ENCODE assay signal across 16 cellular contexts in genomic region chr10:552679-553078, GRCh38.
DNase-seq lines count a peak whose midpoint lies in the region; ATAC-seq and TF ChIP-seq lines count a peak whose summit lies in the region.
"Had no signal": no experiment of that assay in that cellular context is flagged by ENCODE, and none has a peak within 500 bp of the region (broad histone marks: within the 10 kb centered on the region; RNA-seq: fewer than 3 reads in every experiment).

No MANE protein-coding gene starts in this region.

- intact Hi-C loops in IMR-90 (cut with micrococcal nuclease): no loop called here
- intact Hi-C loops in sciatic nerve (cut with DNase I): no loop called here

- no peaks in the 10 kb centered on the region for H3K27me3 ChIP-seq in IMR-90 (ENCODE audit: control insufficient read depth, insufficient read depth, low read length)
- H3K27me3 ChIP-seq: BLaER1 had no signal

- H3K14ac ChIP-seq in IMR-90 (replicated peaks; ENCODE audit: low read depth, low read length): no peak overlapping the region

- H2BK20ac ChIP-seq in IMR-90 (ENCODE audit: low read depth, low read length): no peak overlapping the region

- H3K4me1 ChIP-seq in IMR-90 (ENCODE audit: control insufficient read depth, insufficient read depth, low read length): peaks cover 9% of the 10 kb centered on the region

- H3K4me3 ChIP-seq in IMR-90 (ENCODE audit: insufficient read depth, low read depth, low read length): no peak overlapping the region
- H3K4me3 ChIP-seq: BLaER1, GM23248 had no signal

- no peak overlapping the region for H2BK5ac ChIP-seq in IMR-90 (ENCODE audit: low read depth, low read length, poor library complexity, severe bottlenecking)

- no peak overlapping the region for H2AFZ ChIP-seq in IMR-90 (replicated peaks; ENCODE audit: low read length, poor library complexity)
- H2AFZ ChIP-seq: GM23248 had no signal

- H2AK5ac ChIP-seq in IMR-90 (ENCODE audit: low read depth, low read length): no peak overlapping the region

- ATAC-seq in IMR-90 (ENCODE audit: low read depth): no peak
- no peak for ATAC-seq in sciatic nerve

- H3K27ac ChIP-seq in IMR-90 (ENCODE audit: insufficient read depth, low read length): no peak overlapping the region
- H3K27ac ChIP-seq in VCaP: peak overlapping the region; percentile 100
- H3K27ac ChIP-seq: BLaER1, GM23248 had no signal

- H2AK9ac ChIP-seq in IMR-90 (replicated peaks; ENCODE audit: low read depth, low read length, poor library complexity): peak overlapping the region; percentile 1

- no peak overlapping the region for H2BK15ac ChIP-seq in IMR-90 (ENCODE audit: low read depth, low read length)

- H3K56ac ChIP-seq in IMR-90 (ENCODE audit: extremely low read depth, insufficient read depth, low read length): no peak overlapping the region

- WGBS in IMR-90 (ENCODE audit: extremely low coverage in 2 of 2, insufficient read length in 1 of 2), 2 experiments: 86% methylated on average over 4 of the region's 8 CpGs; no CpG with 5 or more reads in 1 of the 2 experiments

- no peak overlapping the region for H3K4me2 ChIP-seq in IMR-90 (ENCODE audit: low read depth, low read length)
- H3K4me2 ChIP-seq: BLaER1 had no signal

- H3K79me1 ChIP-seq in IMR-90 (ENCODE audit: low read depth in 1 of 2, low read length in 2 of 2): peaks cover 45 to 85% of the 10 kb centered on the region in 2 experiments

- no peak overlapping the region for H3K18ac ChIP-seq in IMR-90 (ENCODE audit: low read depth, low read length)

- CTCF ChIA-PET in IMR-90 (lab: Yijun Ruan, JAX): no interaction called here

- no peak overlapping the region for H4K91ac ChIP-seq in IMR-90 (ENCODE audit: insufficient read depth, low read depth, low read length)

- POLR2A ChIA-PET in IMR-90 (lab: Charles Lee; ENCODE audit: unreplicated experiment): no interaction called here

- H2BK120ac ChIP-seq in IMR-90 (ENCODE audit: low read depth, low read length): no peak overlapping the region

- H3K9ac ChIP-seq in IMR-90 (ENCODE audit: low read depth, low read length): no peak overlapping the region
- H3K9ac ChIP-seq: BLaER1, GM23248 had no signal

- no peak overlapping the region for H4K8ac ChIP-seq in IMR-90 (ENCODE audit: low read depth in 2 of 2, low read length in 2 of 2)

- dilution Hi-C loops in IMR-90 (cut with HindIII; ENCODE audit: low sequenced_read_pairs, unreplicated experiment): no loop called here

- in situ Hi-C loops in IMR-90 (cut with MboI; ENCODE audit: low sequenced_read_pairs): no loop called here
- in situ Hi-C loops in ACHN (cut with HindIII; ENCODE audit: low pct_ligation_motif_present, low pct_unique_long_range_greater_than_20kb, low sequenced_read_pairs): no loop called here

- peaks cover 18% of the 10 kb centered on the region for H3K9me1 ChIP-seq in IMR-90 (ENCODE audit: insufficient read depth, low read length)

- no peaks in the 10 kb centered on the region for H3K36me3 ChIP-seq in IMR-90 (ENCODE audit: control insufficient read depth, insufficient read depth, low read length)
- H3K36me3 ChIP-seq: BLaER1 had no signal

- TF ChIP-seq CTCF in IMR-90 (conservative IDR thresholded peaks at IDR 0.05; ENCODE audit: low read depth, low read length): no peak
- no peak for TF ChIP-seq CTCF in VCaP (conservative IDR thresholded peaks at IDR 0.05)

- DNase-seq in IMR-90: no peak
- peak; percentile 36 for DNase-seq in sciatic nerve (ENCODE audit: low spot score)
- no peak for DNase-seq in OCI-M2 (lab: John Stamatoyannopoulos, UW; ENCODE audit: unreplicated experiment)
- no peak for DNase-seq in COLO668 (lab: John Stamatoyannopoulos, UW; ENCODE audit: unreplicated experiment)
- DNase-seq in ACHN: no peak
- DNase-seq: Calu3; CD4-positive, alpha-beta T cell; CD8-positive, alpha-beta memory T cell; COR-L47; DMS53; GF-D8; GM23248; H7; HCEC 1CT had no signal

- TF ChIP-seq RAD21 in IMR-90 (IDR thresholded peaks at IDR 0.05; ENCODE audit: low read length): no peak

- H4K20me1 ChIP-seq in IMR-90 (ENCODE audit: insufficient read depth, low read length): peaks cover 91% of the 10 kb centered on the region

- H3K4ac ChIP-seq in IMR-90 (ENCODE audit: low read depth, low read length): no peak overlapping the region

- no peaks in the 10 kb centered on the region for H3K9me3 ChIP-seq in IMR-90 (ENCODE audit: control insufficient read depth, insufficient read depth, low read length)
- H3K9me3 ChIP-seq: BLaER1 had no signal

- H4K5ac ChIP-seq in IMR-90 (ENCODE audit: low read depth, low read length): no peak overlapping the region

- H3K23ac ChIP-seq in IMR-90 (ENCODE audit: low read depth, low read length): no peak overlapping the region

- no TSS peak for BruUV-seq in IMR-90 (replicated peaks; lab: Mats Ljungman, UMichigan)

- no peak for TF ChIP-seq POLR2A in IMR-90 (IDR thresholded peaks at IDR 0.05; ENCODE audit: low read depth, low read length)

TF ChIP-seq in IMR-90, 13 proteins besides CTCF, POLR2A, EP300 and RAD21:
- TF ChIP-seq NFE2L2 (IDR thresholded peaks at IDR 0.05; ENCODE audit: low read depth, low read length): no peak
- TF ChIP-seq MAZ (IDR thresholded peaks at IDR 0.05; ENCODE audit: borderline replicate concordance, low read depth, low read length): no peak
- no peak for TF ChIP-seq CEBPB (IDR thresholded peaks at IDR 0.05; ENCODE audit: low read depth, low read length)
- no peak for TF ChIP-seq ELK1 (IDR thresholded peaks at IDR 0.05; ENCODE audit: borderline replicate concordance, low read depth, low read length)
- TF ChIP-seq USF2 (IDR thresholded peaks at IDR 0.05; ENCODE audit: low read depth, low read length): no peak
- TF ChIP-seq RFX5 (IDR thresholded peaks at IDR 0.05; ENCODE audit: low read depth, low read length): no peak
